ENCODE assay signal across 14 cellular contexts in genomic region chr1:27966402-27967105, GRCh38. TPM values are rescaled to one million over a fixed set of nuclear protein-coding genes. Genes with fewer than 3 reads are reported as not detected.
DNase-seq lines count a peak whose midpoint lies in the region; ATAC-seq and TF ChIP-seq lines count a peak whose summit lies in the region.
"Had no signal": no experiment of that assay in that cellular context is flagged by ENCODE, and none has a peak within 500 bp of the region (broad histone marks: within the 10 kb centered on the region; RNA-seq: fewer than 3 reads in every experiment).

No MANE protein-coding gene starts in this region.

- peak overlapping the region; percentile 30 for H3K27ac Mint-ChIP-seq in CD4-positive, alpha-beta T cell
- H3K27ac Mint-ChIP-seq in memory B cell, result peak overlapping the region; percentile 10
- H3K27ac Mint-ChIP-seq in activated CD4-positive, alpha-beta T cell treated with anti-CD3 and anti-CD28 coated beads, Interleukin-2, amount 10 ng/mL, durations not matched to agents 24 days and 14 days, result no peak overlapping the region
- H3K27ac Mint-ChIP-seq: stimulated activated naive CD8-positive, alpha-beta T cell treated with anti-CD3 and anti-CD28 coated beads, Interleukin-15, amount 100 ng/mL, for 72 hours had no signal

- no peak for TF ChIP-seq RAD21 in HCT116 (IDR thresholded peaks at IDR 0.05; ENCODE audit: low read depth)

- H3K4me1 Mint-ChIP-seq in CD4-positive, alpha-beta T cell (ENCODE audit: low read depth), result peaks cover 30% of the 10 kb centered on the region
- H3K4me1 Mint-ChIP-seq in memory B cell, result peaks cover 13% of the 10 kb centered on the region
- peaks cover 10% of the 10 kb centered on the region for H3K4me1 Mint-ChIP-seq in activated CD4-positive, alpha-beta T cell treated with anti-CD3 and anti-CD28 coated beads, Interleukin-2, amount 10 ng/mL, durations not matched to agents 24 days and 14 days

- H3K36me3 Mint-ChIP-seq in CD4-positive, alpha-beta T cell (ENCODE audit: low read depth), result peaks cover 62% of the 10 kb centered on the region
- peaks cover 16% of the 10 kb centered on the region for H3K36me3 Mint-ChIP-seq in memory B cell
- peaks cover 26% of the 10 kb centered on the region for H3K36me3 Mint-ChIP-seq in activated CD4-positive, alpha-beta T cell treated with anti-CD3 and anti-CD28 coated beads, Interleukin-2, amount 10 ng/mL, durations not matched to agents 24 days and 14 days (ENCODE audit: low read depth)

- H3K27ac ChIP-seq in CD4-positive, alpha-beta T cell (ENCODE audit: low read depth, low read length), result no peak overlapping the region
- H3K27ac ChIP-seq in HCT116 (ENCODE audit: low read depth, low read length) (peak overlapping the region; percentile 15; the same call in 1 of the 2 replicates), spleen (no peak overlapping the region)
- H3K27ac ChIP-seq: body of pancreas, pancreas had no signal

- H3K36me3 ChIP-seq in HCT116 (ENCODE audit: control insufficient read depth in 1 of 2, insufficient read depth in 2 of 2, low read length in 2 of 2) (peaks cover 0 to 5% of the 10 kb centered on the region in 2 experiments; a peak in 1 of 4 replicates), spleen (peaks cover 0 to 79% (median 39%) of the 10 kb centered on the region in 6 donors)

- RAD21 ChIA-PET in HCT116 (lab: Charles Lee; ENCODE audit: low non-redundant PET in 1 of 2, low total read pairs in 2 of 2, uncharacterized antibody in 2 of 2, unreplicated experiment in 2 of 2), result interaction anchor here in 1 of 2 experiments (0.6 kb wide), 1 partner anchor 15 kb away, joined by 3 read pairs; no protein-coding TSS in a partner anchor

- in situ Hi-C loops in G401 (cut with HindIII; ENCODE audit: low sequenced_read_pairs), result no loop called here

- DNase-seq in CD4-positive, alpha-beta T cell, result no peak
- DNase-seq in HCT116 (ENCODE audit: low read depth, low spot score) (peak; percentile 19), astrocyte of the hippocampus (ENCODE audit: low read depth, low spot score) (peak; percentile 57), memory B cell (ENCODE audit: low spot score in 2 of 2) (no peak), spleen (no peak), NCI-H526 treated with DMSO at 0.1 percent for 48 hours (lab: John Stamatoyannopoulos, UW) (no peak), G401 (ENCODE audit: low spot score) (no peak)
- DNase-seq in activated CD4-positive, alpha-beta T cell treated with anti-CD3 and anti-CD28 coated beads, Interleukin-2, amount 10 ng/mL, durations not matched to agents 24 days and 14 days, result no peak
- DNase-seq: activated effector memory CD4-positive, alpha-beta T cell treated with Interleukin-2 at 50 U/mL for 16 hours; AML-193; body of pancreas; NCI-H69; pancreas; stimulated activated naive CD8-positive, alpha-beta T cell treated with anti-CD3 and anti-CD28 coated beads, Interleukin-15, amount 100 ng/mL, for 72 hours had no signal

- H3K4me2 ChIP-seq in HCT116 (ENCODE audit: low read length), result peak overlapping the region; percentile 63

- intact Hi-C loops in CD4-positive, alpha-beta T cell (cut with DNase I, micrococcal nuclease), result no loop called here
- intact Hi-C loops in HCT116 (cut with micrococcal nuclease), result no loop called here
- intact Hi-C loops in spleen (cut with DNase I; ENCODE audit: low total_unique reads), result no loop called here
- intact Hi-C loops in activated CD4-positive, alpha-beta T cell treated with anti-CD3 and anti-CD28 coated beads, Interleukin-2, amount 10 ng/mL, durations not matched to agents 24 days and 14 days (cut with micrococcal nuclease), result no loop called here

- H3K27me3 ChIP-seq in CD4-positive, alpha-beta T cell (ENCODE audit: control insufficient read depth, insufficient read depth, low read length), result no peaks in the 10 kb centered on the region
- H3K27me3 ChIP-seq in HCT116 (ENCODE audit: insufficient read depth, low read length), result no peaks in the 10 kb centered on the region
- H3K27me3 ChIP-seq in spleen (replicated peaks in 1 of 7), result no peaks in the 10 kb centered on the region
- H3K27me3 ChIP-seq: body of pancreas, pancreas had no signal

- POLR2A ChIA-PET in CD4-positive, alpha-beta T cell (lab: Charles Lee), result no interaction called here
- POLR2A ChIA-PET in HCT116 (lab: Charles Lee), result interaction anchor here (0.5 kb wide), 1 partner anchor 79 kb away, joined by 4 read pairs; no protein-coding TSS in a partner anchor

- no peaks in the 10 kb centered on the region for H3K9me2 ChIP-seq in HCT116 (ENCODE audit: insufficient read depth)

- no peaks in the 10 kb centered on the region for H3K9me3 Mint-ChIP-seq in CD4-positive, alpha-beta T cell
- no peaks in the 10 kb centered on the region for H3K9me3 Mint-ChIP-seq in memory B cell
- no peaks in the 10 kb centered on the region for H3K9me3 Mint-ChIP-seq in activated CD4-positive, alpha-beta T cell treated with anti-CD3 and anti-CD28 coated beads, Interleukin-2, amount 10 ng/mL, durations not matched to agents 24 days and 14 days
- H3K9me3 Mint-ChIP-seq: stimulated activated naive CD8-positive, alpha-beta T cell treated with anti-CD3 and anti-CD28 coated beads, Interleukin-15, amount 100 ng/mL, for 72 hours had no signal

- CTCF ChIA-PET in CD4-positive, alpha-beta T cell (lab: Charles Lee), result no interaction called here
- CTCF ChIA-PET in HCT116 (lab: Charles Lee), result interaction anchor here (0.9 kb wide), 1 partner anchor 109 kb away, joined by 3 read pairs; no protein-coding TSS in a partner anchor

- no peak for TF ChIP-seq POLR2A in HCT116 (IDR thresholded peaks at IDR 0.05; ENCODE audit: borderline replicate concordance, extremely low read depth, insufficient read depth, insufficient read length)
- TF ChIP-seq POLR2A in spleen (IDR thresholded peaks at IDR 0.05), result no peak

- H3K4me1 ChIP-seq in HCT116 (ENCODE audit: control insufficient read depth in 1 of 2, insufficient read depth in 2 of 2, low read length in 2 of 2) (peaks cover 27 to 48% of the 10 kb centered on the region in 2 experiments), spleen (peaks cover 0 to 22% (median 5%) of the 10 kb centered on the region in 6 donors)

- H3K27me3 Mint-ChIP-seq in CD4-positive, alpha-beta T cell, result no peaks in the 10 kb centered on the region
- H3K27me3 Mint-ChIP-seq in memory B cell, result no peaks in the 10 kb centered on the region
- H3K27me3 Mint-ChIP-seq in activated CD4-positive, alpha-beta T cell treated with anti-CD3 and anti-CD28 coated beads, Interleukin-2, amount 10 ng/mL, durations not matched to agents 24 days and 14 days, result no peaks in the 10 kb centered on the region
- H3K27me3 Mint-ChIP-seq: stimulated activated naive CD8-positive, alpha-beta T cell treated with anti-CD3 and anti-CD28 coated beads, Interleukin-15, amount 100 ng/mL, for 72 hours had no signal

- no TSS peak for BruUV-seq in HCT116 (replicated peaks; lab: Mats Ljungman, UMichigan)

- H3K79me2 ChIP-seq in HCT116 (ENCODE audit: insufficient read depth, low read length), result no peaks in the 10 kb centered on the region

- H3K9me3 ChIP-seq in CD4-positive, alpha-beta T cell (ENCODE audit: control insufficient read depth, low read length), result no peaks in the 10 kb centered on the region
- H3K9me3 ChIP-seq in HCT116 (ENCODE audit: control insufficient read depth in 1 of 2, insufficient read depth in 1 of 2, low read depth in 1 of 2, low read length in 2 of 2), result no peaks in the 10 kb centered on the region
- no peaks in the 10 kb centered on the region for H3K9me3 ChIP-seq in spleen
- H3K9me3 ChIP-seq: body of pancreas, pancreas had no signal

- peak overlapping the region; percentile 32; the same call in 1 of the 2 replicates for H3K9ac ChIP-seq in HCT116 (ENCODE audit: low read length)

- TF ChIP-seq CTCF in CD4-positive, alpha-beta T cell (IDR thresholded peaks at IDR 0.05), result no peak
- TF ChIP-seq CTCF in HCT116 (IDR thresholded peaks at IDR 0.05 in 2 of 3, conservative IDR thresholded peaks at IDR 0.05 in 1 of 3; ENCODE audit: borderline replicate concordance in 1 of 3, insufficient read depth in 1 of 3, low read depth in 2 of 3, low read length in 2 of 3), result no peak
- TF ChIP-seq CTCF in spleen (IDR thresholded peaks at IDR 0.05 in 8 of 11, conservative IDR thresholded peaks at IDR 0.05 in 3 of 11), result no peak

- H3K4me3 ChIP-seq in HCT116 (replicated peaks in 1 of 2; ENCODE audit: low read depth in 1 of 2, low read length in 2 of 2), result no peak overlapping the region
- H3K4me3 ChIP-seq in spleen, result no peak overlapping the region
- H3K4me3 ChIP-seq: body of pancreas, pancreas had no signal

- H4K20me1 ChIP-seq in HCT116 (ENCODE audit: insufficient read depth), result no peaks in the 10 kb centered on the region

- H2AFZ ChIP-seq in HCT116 (ENCODE audit: low read depth, low read length, poor library complexity, severe bottlenecking), result no peak overlapping the region

- no peak overlapping the region for H3K4me3 Mint-ChIP-seq in CD4-positive, alpha-beta T cell
- no peak overlapping the region for H3K4me3 Mint-ChIP-seq in memory B cell
- H3K4me3 Mint-ChIP-seq in activated CD4-positive, alpha-beta T cell treated with anti-CD3 and anti-CD28 coated beads, Interleukin-2, amount 10 ng/mL, durations not matched to agents 24 days and 14 days, result no peak overlapping the region
- H3K4me3 Mint-ChIP-seq: stimulated activated naive CD8-positive, alpha-beta T cell treated with anti-CD3 and anti-CD28 coated beads, Interleukin-15, amount 100 ng/mL, for 72 hours had no signal

- ATAC-seq in CD4-positive, alpha-beta T cell (ENCODE audit: poor library complexity), result no peak
- peak; percentile 82 for ATAC-seq in HCT116
- ATAC-seq in memory B cell (ENCODE audit: low read depth), result no peak
- ATAC-seq: body of pancreas; pancreas; stimulated activated naive CD8-positive, alpha-beta T cell treated with anti-CD3 and anti-CD28 coated beads, Interleukin-15, amount 100 ng/mL, for 72 hours had no signal

- WGBS in spleen, 5 donors, result 92 to 95% (median 94%) methylated on average over 21 to 24 of the region's 24 CpGs

RNA-seq across cellular contexts. Expression of gene XKR8, which starts 6.8 kb away (rescaled TPM):
- total RNA-seq in CD4-positive, alpha-beta T cell, result 1 to 10 TPM; 5.4 to 5.5 TPM
- total RNA-seq in HCT116 (2021; ENCODE audit: unreplicated experiment) (11.0 TPM), spleen (10 to 100 TPM in 4 of 7 donors, 1 to 10 TPM in 3; 7.9 to 17.4 (median 10.6) TPM)
- 9.5 and 10.4 TPM in 2 replicates for polyA plus RNA-seq in HCT116 (2012)
- polyA plus RNA-seq in spleen, result 1 to 10 TPM; 4.2 to 6.8 (median 5.2) TPM
- total RNA-seq in G401 (2014; rRNA removed; shearing (Covaris generic)), result 0.78 TPM in 1 of 2 replicates, not detected in the other
- 4.1 and 7.0 TPM in 2 replicates for total RNA-seq in activated CD4-positive, alpha-beta T cell treated with anti-CD3 and anti-CD28 coated beads, Interleukin-2, amount 10 ng/mL, durations not matched to agents 24 days and 14 days

RNA-seq across cellular contexts. Expression of gene SMPDL3B, which starts 31.8 kb away (rescaled TPM):
- not detected for total RNA-seq in CD4-positive, alpha-beta T cell
- total RNA-seq in HCT116 (2021; ENCODE audit: unreplicated experiment) (16.4 TPM), spleen (1 to 10 TPM in 6 of 7 donors, under 1 TPM in 1; 0.46 to 2.5 (median 1.4) TPM)
- polyA plus RNA-seq in HCT116 (2012), result 24.4 and 28.8 TPM in 2 replicates
- polyA plus RNA-seq in spleen, result under 1 TPM in 2 of 3 donors, not detected in 1; 0.13 to 0.21 TPM
- total RNA-seq in G401 (2014; rRNA removed; shearing (Covaris generic)), result 0.68 and 2.0 TPM in 2 replicates
- 0.30 and 0.43 TPM in 2 replicates for total RNA-seq in activated CD4-positive, alpha-beta T cell treated with anti-CD3 and anti-CD28 coated beads, Interleukin-2, amount 10 ng/mL, durations not matched to agents 24 days and 14 days

RNA-seq across cellular contexts. Expression of gene RPA2, which starts 52.2 kb away (rescaled TPM):
- total RNA-seq in CD4-positive, alpha-beta T cell, result 1 to 10 TPM; 7.0 to 7.5 TPM
- total RNA-seq in HCT116 (2021; ENCODE audit: unreplicated experiment) (55.5 TPM), spleen (10 to 100 TPM; 32.2 to 49.1 (median 38.1) TPM)
- 30.1 and 41.9 TPM in 2 replicates for polyA plus RNA-seq in HCT116 (2012)
- 10 to 100 TPM; 47.5 to 61.8 (median 60.9) TPM for polyA plus RNA-seq in spleen
- 148 and 168 TPM in 2 replicates for total RNA-seq in G401 (2014; rRNA removed; shearing (Covaris generic))
- 87.7 and 92.7 TPM in 2 replicates for total RNA-seq in activated CD4-positive, alpha-beta T cell treated with anti-CD3 and anti-CD28 coated beads, Interleukin-2, amount 10 ng/mL, durations not matched to agents 24 days and 14 days

Comparison
In these comparisons a context has a peak if more than half of its experiments do, and no peak if none do; other contexts are left out.
1. DNase-seq: peak in HCT116 (single experiment) and astrocyte of the hippocampus (single experiment); none in CD4-positive, alpha-beta T cell (0 of 10), memory B cell (0 of 2), spleen (single experiment), NCI-H526 treated with DMSO at 0.1 percent for 48 hours (single experiment), G401 (single experiment) and activated CD4-positive, alpha-beta T cell treated with anti-CD3 and anti-CD28 coated beads, Interleukin-2, amount 10 ng/mL, durations not matched to agents 24 days and 14 days (single experiment).